ENCODE assay signal across 22 cellular contexts in the genomic region with DNA sequence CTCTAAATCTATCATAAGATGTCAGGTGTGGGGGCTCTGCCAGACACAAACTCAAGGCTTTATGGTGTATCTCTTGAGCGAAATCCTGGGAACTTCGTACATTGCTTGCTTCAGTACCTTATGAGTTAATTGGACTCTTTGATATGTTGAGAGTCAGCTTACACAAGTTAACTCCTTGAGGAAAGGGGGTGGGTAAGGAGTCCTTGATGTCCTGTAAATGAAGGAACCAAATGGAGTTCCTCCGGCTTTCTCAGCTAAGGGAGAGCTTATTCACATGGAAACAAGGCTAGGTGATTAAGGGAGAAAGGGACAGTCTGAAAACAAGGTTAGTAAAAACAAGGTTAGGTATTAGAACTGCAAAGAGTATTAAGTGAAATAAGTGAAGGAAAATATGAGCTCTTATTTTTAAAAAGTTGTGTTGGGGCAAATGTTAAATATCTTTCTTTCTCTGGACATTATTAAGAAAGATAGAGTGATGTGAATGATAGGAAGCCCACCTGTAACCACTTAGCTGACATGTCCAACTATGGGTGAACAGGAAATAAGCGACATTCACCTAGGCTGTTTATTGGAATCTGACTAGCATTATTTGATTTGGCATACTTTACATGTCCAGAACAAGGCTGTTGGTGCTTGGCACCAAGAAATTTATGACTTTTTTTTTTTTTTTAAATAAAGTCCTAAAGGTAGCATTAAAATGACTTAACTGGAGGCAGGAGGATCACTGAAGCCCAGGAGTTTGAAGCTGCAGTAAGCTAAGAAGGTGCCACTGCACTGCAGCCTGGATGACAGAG.
"Had no signal": no experiment of that assay in that cellular context is flagged by ENCODE, and none has a peak within 500 bp of the region (broad histone marks: within the 10 kb centered on the region; RNA-seq: fewer than 3 reads in every experiment).

No MANE protein-coding gene starts in this region.

- H3K27me3 ChIP-seq: left lung, right atrium auricular region, thyroid gland had no signal

- H3K27me3 Mint-ChIP-seq: activated CD4-positive, alpha-beta T cell treated with anti-CD3 and anti-CD28 coated beads, Interleukin-2, amount 10 ng/mL, durations not matched to agents 7 days and 5 days; activated T-cell treated with anti-CD3 and anti-CD28 coated beads, Interleukin-2, amount 50 U/mL, for 24 hours; brain had no signal

- H3K9me3 ChIP-seq: left lung, prostate gland, right atrium auricular region, thyroid gland had no signal

- H3K27ac Mint-ChIP-seq: activated CD4-positive, alpha-beta T cell treated with anti-CD3 and anti-CD28 coated beads, Interleukin-2, amount 10 ng/mL, durations not matched to agents 7 days and 5 days; activated CD8-positive, alpha-beta T cell treated with anti-CD3 and anti-CD28 coated beads, Interleukin-2, amount 10 ng/mL, durations not matched to agents 7 days and 5 days; activated naive CD4-positive, alpha-beta T cell treated with anti-CD3 and anti-CD28 coated beads for 36 hours; activated T-cell treated with anti-CD3 and anti-CD28 coated beads, Interleukin-2, amount 50 U/mL, for 24 hours; activated T-helper 2 cell treated with anti-CD3 and anti-CD28 coated beads, Interferon-gamma antibody, Interleukin-2, Interleukin-4, amounts not matched to agents 10 μg/mL and 5 μg/mL and 100 μg/mL, durations not matched to agents 14 hours and 24 hours and 36 hours; T-helper 2 cell treated with Interferon-gamma antibody and Interleukin-4, amounts not matched to agents 5 μg/mL and 100 μg/mL, for 36 hours had no signal

- H3K4me3 ChIP-seq: left lung, prostate gland, right atrium auricular region, thyroid gland had no signal

- FAIRE-seq: frontal cortex, TTC549 had no signal

- H3K4me3 Mint-ChIP-seq: activated CD4-positive, alpha-beta T cell treated with anti-CD3 and anti-CD28 coated beads, Interleukin-2, amount 10 ng/mL, durations not matched to agents 7 days and 5 days; activated CD8-positive, alpha-beta T cell treated with anti-CD3 and anti-CD28 coated beads, Interleukin-2, amount 10 ng/mL, durations not matched to agents 7 days and 5 days; activated naive CD4-positive, alpha-beta T cell treated with anti-CD3 and anti-CD28 coated beads for 36 hours; activated T-cell treated with anti-CD3 and anti-CD28 coated beads, Interleukin-2, amount 50 U/mL, for 24 hours; neural crest cell; T-helper 2 cell treated with Interferon-gamma antibody and Interleukin-4, amounts not matched to agents 5 μg/mL and 100 μg/mL, for 36 hours had no signal

- H3K4me1 Mint-ChIP-seq: activated CD4-positive, alpha-beta T cell treated with anti-CD3 and anti-CD28 coated beads, Interleukin-2, amount 10 ng/mL, durations not matched to agents 7 days and 5 days; brain; neural crest cell had no signal

- ATAC-seq: activated CD8-positive, alpha-beta T cell treated with anti-CD3 and anti-CD28 coated beads, Interleukin-2, amount 10 ng/mL, durations not matched to agents 7 days and 5 days; left lung had no signal

- H3K27ac ChIP-seq: epithelial cell of prostate, left lung, right atrium auricular region, thyroid gland had no signal

- DNase-seq: activated CD4-positive, alpha-beta T cell treated with anti-CD3 and anti-CD28 coated beads, Interleukin-2, amount 10 ng/mL, durations not matched to agents 7 days and 5 days; activated CD4-positive, CD25-positive, alpha-beta regulatory T cell; activated CD8-positive, alpha-beta T cell treated with anti-CD3 and anti-CD28 coated beads, Interleukin-2, amount 10 ng/mL, durations not matched to agents 7 days and 5 days; activated naive CD4-positive, alpha-beta T cell treated with anti-CD3 and anti-CD28 coated beads for 36 hours; activated T-cell treated with anti-CD3 and anti-CD28 coated beads, Interleukin-2, amount 50 U/mL, for 24 hours; caudate nucleus; head of caudate nucleus; islet precursor cell; left lung; mammary epithelial cell; stimulated activated CD4-positive, alpha-beta T cell treated with anti-CD3 and anti-CD28 coated beads, Interleukin-2, amount 100 ng/mL, for 24 hours; stimulated activated naive CD4-positive, alpha-beta T cell treated with Interleukin-2 at 50 U/mL for 16 hours; thyroid gland had no signal

- H3K4me1 ChIP-seq: left lung, prostate gland, right atrium auricular region, thyroid gland had no signal

- H3K9me3 Mint-ChIP-seq: activated CD4-positive, alpha-beta T cell treated with anti-CD3 and anti-CD28 coated beads, Interleukin-2, amount 10 ng/mL, durations not matched to agents 7 days and 5 days; activated naive CD4-positive, alpha-beta T cell treated with anti-CD3 and anti-CD28 coated beads for 36 hours; activated T-cell treated with anti-CD3 and anti-CD28 coated beads, Interleukin-2, amount 50 U/mL, for 24 hours; activated T-helper 2 cell treated with anti-CD3 and anti-CD28 coated beads, Interferon-gamma antibody, Interleukin-2, Interleukin-4, amounts not matched to agents 10 μg/mL and 5 μg/mL and 100 μg/mL, durations not matched to agents 14 hours and 24 hours and 36 hours; brain; neural crest cell; T-helper 2 cell treated with Interferon-gamma antibody and Interleukin-4, amounts not matched to agents 5 μg/mL and 100 μg/mL, for 36 hours had no signal

- H3K36me3 ChIP-seq: prostate gland had no signal
